ENCODE assay signal across 16 cellular contexts in genomic region chr10:119026301-119027110, GRCh38. TPM values are rescaled to one million over a fixed set of nuclear protein-coding genes. Genes with fewer than 3 reads are reported as not detected.
DNase-seq lines count a peak whose midpoint lies in the region; ATAC-seq, FAIRE-seq and TF ChIP-seq lines count a peak whose summit lies in the region.
"Had no signal": no experiment of that assay in that cellular context is flagged by ENCODE, and none has a peak within 500 bp of the region (broad histone marks: within the 10 kb centered on the region; RNA-seq: fewer than 3 reads in every experiment).

No MANE protein-coding gene starts in this region.

- WGBS in stomach, 5 donors: 46 to 68% (median 57%) methylated on average over 18 of the region's 18 CpGs

- no peak for TF ChIP-seq EP300 in stomach (IDR thresholded peaks at IDR 0.05)

- H3K4me3 ChIP-seq in LNCaP clone FGC (ENCODE audit: low read depth, low read length): no peak overlapping the region
- H3K4me3 ChIP-seq in adipocyte (ENCODE audit: low read length): no peak overlapping the region
- no peak overlapping the region for H3K4me3 ChIP-seq in kidney (ENCODE audit: low read length in 2 of 2)
- H3K4me3 ChIP-seq in stomach: no peak overlapping the region

- H3K9ac ChIP-seq in adipocyte (ENCODE audit: low read length) (no peak overlapping the region), kidney (ENCODE audit: low read length in 2 of 2) (no peak overlapping the region)

- no peak for ATAC-seq in GM18909 (IDR thresholded peaks at IDR 0.05; ENCODE audit: poor library complexity, unreplicated experiment)
- ATAC-seq: T-cell had no signal

- H3K36me3 ChIP-seq in adipocyte (ENCODE audit: control insufficient read depth, insufficient read depth, low read length, severe bottlenecking) (no peaks in the 10 kb centered on the region), kidney (ENCODE audit: control insufficient read depth in 1 of 2, insufficient read depth in 2 of 2, low read length in 2 of 2) (no peaks in the 10 kb centered on the region), stomach (no peaks in the 10 kb centered on the region)

- peak; percentile 27 for DNase-seq in LNCaP clone FGC (ENCODE audit: low read depth)
- peak; percentile 39 for DNase-seq in adipocyte (ENCODE audit: low read depth)
- peak; percentile 78 for DNase-seq in kidney
- no peak for DNase-seq in stomach
- DNase-seq in GM13976 (ENCODE audit: low spot score): no peak
- DNase-seq in activated T-cell treated with anti-CD3 and anti-CD28 coated beads for 4 hours: no peak
- DNase-seq: activated CD4-positive, alpha-beta T cell treated with anti-CD3 and anti-CD28 coated beads for 1 hour; activated naive CD4-positive, alpha-beta T cell treated with anti-CD3 and anti-CD28 coated beads, Interleukin-2, amount 50 U/mL, for 16 hours; kidney glomerular epithelial cell; naive B cell; NCI-H1930; NCI-H524 treated with DMSO at 0.1 percent for 48 hours; retina; stimulated activated CD4-positive, alpha-beta T cell treated with anti-CD3 and anti-CD28 coated beads, Interleukin-1b, Interleukin-23, amount 100 ng/mL, for 48 hours; T-cell had no signal

- in situ Hi-C loops in GM13976 (cut with MboI; ENCODE audit: low sequenced_read_pairs, unreplicated experiment): no loop called here

- no peak for TF ChIP-seq POLR2A in stomach (IDR thresholded peaks at IDR 0.05)

- intact Hi-C loops in kidney (cut with DNase I): no loop called here
- intact Hi-C loops in stomach (cut with DNase I; ENCODE audit: low total_unique reads): loop anchor here (10.0 kb wide), 1 partner anchor 272 kb away; the partner anchor contains the start of gene CACUL1

- TF ChIP-seq CTCF in LNCaP clone FGC (IDR thresholded peaks at IDR 0.05; ENCODE audit: control insufficient read depth, extremely low read depth, insufficient read depth) (no peak), kidney (IDR thresholded peaks at IDR 0.05; ENCODE audit: borderline replicate concordance, extremely low read depth, insufficient read depth) (no peak), stomach (IDR thresholded peaks at IDR 0.05) (no peak), GM13976 (IDR thresholded peaks at IDR 0.05; ENCODE audit: borderline replicate concordance, control extremely low read depth, extremely low read depth, insufficient read depth, missing control alignments) (no peak)

- H3K27me3 ChIP-seq in adipocyte (replicated peaks; ENCODE audit: control insufficient read depth, insufficient read depth, low read length) (no peaks in the 10 kb centered on the region), stomach (no peaks in the 10 kb centered on the region)

- FAIRE-seq in kidney (lab: Jason Lieb, UNC): no peak

- no peak overlapping the region for H3K27ac ChIP-seq in kidney (ENCODE audit: low read depth in 2 of 2, low read length in 2 of 2)
- H3K27ac ChIP-seq in stomach: peak overlapping the region in 4 of 5 donors; percentile 30 to 87 (median 76)

- H3K9me3 ChIP-seq in adipocyte (ENCODE audit: control insufficient read depth, low read length) (no peaks in the 10 kb centered on the region), kidney (ENCODE audit: control insufficient read depth in 1 of 2, low read length in 2 of 2) (no peaks in the 10 kb centered on the region), stomach (no peaks in the 10 kb centered on the region)

- H3K4me1 ChIP-seq in adipocyte (ENCODE audit: control insufficient read depth, insufficient read depth, low read length) (peaks cover 24% of the 10 kb centered on the region), kidney (ENCODE audit: control insufficient read depth in 1 of 2, insufficient read depth in 1 of 2, low read depth in 1 of 2, low read length in 2 of 2) (peaks cover 0 to 8% of the 10 kb centered on the region in 2 donors), stomach (peaks cover 36 to 56% (median 45%) of the 10 kb centered on the region in 4 donors)

RNA-seq across cellular contexts. Expression of gene NANOS1, which starts 3.0 kb away (rescaled TPM):
- total RNA-seq in kidney: 1.1 TPM
- polyA plus RNA-seq in kidney (ENCODE audit: insufficient read depth, low read depth, low replicate concordance): 4.5 TPM
- total RNA-seq in stomach: 10 to 100 TPM in 1 of 5 donors, 1 to 10 TPM in 3, under 1 TPM in 1; under 0.01 to 16.1 (median 5.1) TPM
- polyA plus RNA-seq in stomach: 1 to 10 TPM; 1.5 to 5.8 (median 2.2) TPM

RNA-seq across cellular contexts. Expression of gene EIF3A, which starts 54.1 kb away (rescaled TPM):
- total RNA-seq in kidney (95.6 TPM), stomach (100 to 1,000 TPM in 3 of 5 donors, 10 to 100 TPM in 2; 48.4 to 156 (median 125) TPM)
- polyA plus RNA-seq in kidney (ENCODE audit: insufficient read depth, low read depth, low replicate concordance) (24.9 TPM), stomach (10 to 100 TPM; 37.3 to 91.6 (median 46.2) TPM)

Comparison
In these comparisons a context has a peak if more than half of its experiments do, and no peak if none do; other contexts are left out.
1. DNase-seq: peak in LNCaP clone FGC (single experiment), adipocyte (single experiment) and kidney (single experiment); none in stomach (single experiment), GM13976 (single experiment) and activated T-cell treated with anti-CD3 and anti-CD28 coated beads for 4 hours (single experiment).
2. H3K27ac ChIP-seq: peak in stomach (4 of 5); none in kidney (0 of 2).